2 cellular contexts compared by ENCODE assay signal in genomic region chr6:593907-594212, GRCh38.
A peak's percentile ranks its signal among the peaks of the same experiment; 100 is the strongest.
TF ChIP-seq lines count a peak whose summit lies in the region.

No MANE protein-coding gene starts in this region.

TF ChIP-seq in HEK293, 187 proteins besides CTCF, POLR2A, EP300 and RAD21:
- TF ChIP-seq ZNF335 (tag by site-specific recombination; conservative IDR thresholded peaks at IDR 0.05) (0 out of 2 replicates have a peak, but pooled peaks have one; percentile 23), PRDM4 (tag by site-specific recombination; IDR thresholded peaks at IDR 0.05) (no peak), ELK4 (IDR thresholded peaks at IDR 0.05; ENCODE audit: borderline replicate concordance, low read depth, low read length) (no peak), ZNF48 (tag by site-specific recombination; IDR thresholded peaks at IDR 0.05) (no peak)

TF ChIP-seq in H1, 55 proteins besides CTCF, POLR2A, EP300 and RAD21:
- TF ChIP-seq ASH2L (IDR thresholded peaks at IDR 0.05; ENCODE audit: low read length): no peak
- no peak for TF ChIP-seq POU5F1 (IDR thresholded peaks at IDR 0.05; ENCODE audit: low read depth, low read length)
- TF ChIP-seq E2F6 (IDR thresholded peaks at IDR 0.05): no peak
- no peak for TF ChIP-seq TAF1 (IDR thresholded peaks at IDR 0.05; ENCODE audit: low read depth, low read length)
